8 cellular contexts compared by ENCODE assay signal in the genomic region with DNA sequence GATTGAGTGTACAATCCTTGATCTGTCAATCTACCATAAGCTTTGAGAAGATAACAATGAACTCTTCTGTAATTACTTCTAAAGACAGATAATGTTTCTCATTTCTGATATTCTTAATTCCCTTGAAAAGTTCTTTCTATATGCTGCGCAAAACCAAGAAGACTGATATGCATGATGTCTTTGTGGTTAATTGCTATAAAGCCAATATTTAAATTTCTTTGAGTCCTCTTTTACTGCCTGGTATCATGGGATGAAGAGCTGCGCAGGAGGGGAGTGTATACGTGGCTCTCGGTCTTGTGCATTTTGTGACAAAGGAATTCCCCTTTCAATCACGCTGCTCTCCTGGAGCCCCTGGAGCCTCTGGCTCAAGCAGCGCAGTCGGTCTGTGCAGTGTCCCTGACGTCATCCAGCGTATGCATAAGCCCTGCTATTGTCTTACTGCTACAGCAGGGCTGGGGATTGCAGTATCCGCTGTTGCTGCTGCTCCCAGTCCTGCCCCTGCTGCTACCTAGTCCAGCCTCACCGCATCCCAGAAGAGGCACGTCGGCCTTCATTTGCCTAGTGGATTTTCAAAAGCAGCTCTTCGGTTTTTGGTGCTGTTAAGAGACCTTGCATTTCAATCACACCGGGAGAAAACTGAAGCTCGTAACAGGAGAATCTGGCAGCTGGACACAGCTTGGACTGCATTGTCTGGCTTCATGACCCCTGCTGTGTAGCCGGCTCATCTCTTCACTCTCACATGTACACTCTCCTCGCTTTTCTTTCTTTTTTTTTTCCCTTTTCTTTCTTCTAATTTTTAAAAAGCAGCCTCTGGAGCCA.
DNase-seq lines count a peak whose midpoint lies in the region; ATAC-seq and TF ChIP-seq lines count a peak whose summit lies in the region.

No MANE protein-coding gene starts in this region.

- H3K27ac ChIP-seq in AG04450 (ENCODE audit: low read depth, low read length), result peak overlapping the region; percentile 72
- peak overlapping the region; percentile 69 for H3K27ac ChIP-seq in left ventricle myocardium inferior (replicated peaks)
- H3K27ac ChIP-seq in psoas muscle, result peak overlapping the region; percentile 80

- WGBS in psoas muscle, 3 donors, result 11 to 16% (median 14%) methylated on average over 18 of the region's 18 CpGs

- H3K4me3 ChIP-seq in AG04450 (ENCODE audit: low read depth, low read length) (peak overlapping the region; percentile 57), left ventricle myocardium inferior (peak overlapping the region; percentile 58), psoas muscle (peak overlapping the region; percentile 65)

- intact Hi-C loops in left ventricle myocardium inferior (cut with micrococcal nuclease) (no loop called here), psoas muscle (cut with DNase I) (no loop called here)

- no peak for TF ChIP-seq CTCF in AG04450 (IDR thresholded peaks at IDR 0.05; ENCODE audit: low read depth, low read length)
- no peak for TF ChIP-seq CTCF in left ventricle myocardium inferior (IDR thresholded peaks at IDR 0.05; ENCODE audit: borderline replicate concordance)
- TF ChIP-seq CTCF in psoas muscle (IDR thresholded peaks at IDR 0.05), result no peak

- H3K9me3 Mint-ChIP-seq in effector memory CD8-positive, alpha-beta T cell, result no peaks in the 10 kb centered on the region

- H3K4me1 Mint-ChIP-seq in effector memory CD8-positive, alpha-beta T cell (ENCODE audit: low read depth in 2 of 2), result peaks cover 7 to 22% of the 10 kb centered on the region in 2 donors

- DNase-seq in AG04450 (ENCODE audit: low read depth, low spot score) (peak; percentile 74), NCI-H146 treated with DMSO at 0.1 percent for 48 hours (lab: John Stamatoyannopoulos, UW; ENCODE audit: unreplicated experiment) (peak; percentile 98), amygdala (lab: John Stamatoyannopoulos, UW) (peak; percentile 11 to 94 (median 73)), left ventricle myocardium inferior (peak; percentile 57), psoas muscle (peak; percentile 42 to 54), NK-92 (lab: John Stamatoyannopoulos, UW; ENCODE audit: unreplicated experiment) (no peak)
- no peak for DNase-seq in effector memory CD8-positive, alpha-beta T cell

- H3K27me3 Mint-ChIP-seq in effector memory CD8-positive, alpha-beta T cell, result no peaks in the 10 kb centered on the region

- CTCF ChIA-PET in AG04450 (lab: Charles Lee), result interaction anchor here (1.0 to 2.1 kb wide), 4 partner anchors 8 to 107 kb away, joined by 3 to 8 read pairs (median 6); no protein-coding TSS in a partner anchor

- H3K36me3 ChIP-seq in left ventricle myocardium inferior (no peaks in the 10 kb centered on the region), psoas muscle (ENCODE audit: insufficient read depth in 1 of 2, low read depth in 1 of 2) (no peaks in the 10 kb centered on the region)

- no peaks in the 10 kb centered on the region for H3K36me3 Mint-ChIP-seq in effector memory CD8-positive, alpha-beta T cell (ENCODE audit: insufficient read depth)

- H3K4me1 ChIP-seq in left ventricle myocardium inferior (peaks cover 76% of the 10 kb centered on the region), psoas muscle (peaks cover 70% of the 10 kb centered on the region)

- no peak overlapping the region for H3K27ac Mint-ChIP-seq in effector memory CD8-positive, alpha-beta T cell

- H3K27me3 ChIP-seq in AG04450 (ENCODE audit: control insufficient read depth, insufficient read depth, low read length) (no peaks in the 10 kb centered on the region), left ventricle myocardium inferior (ENCODE audit: low read depth) (no peaks in the 10 kb centered on the region), psoas muscle (ENCODE audit: insufficient read depth in 3 of 3, low read length in 2 of 3) (no peaks in the 10 kb centered on the region)

- H3K9me3 ChIP-seq in AG04450 (ENCODE audit: control insufficient read depth, insufficient read depth, low read length), result no peaks in the 10 kb centered on the region
- no peaks in the 10 kb centered on the region for H3K9me3 ChIP-seq in left ventricle myocardium inferior (replicated peaks)
- no peaks in the 10 kb centered on the region for H3K9me3 ChIP-seq in psoas muscle

- ATAC-seq in psoas muscle, result peak; percentile 78 to 94 (median 89)
- no peak for ATAC-seq in GM19035 (IDR thresholded peaks at IDR 0.05; ENCODE audit: unreplicated experiment)
- ATAC-seq in effector memory CD8-positive, alpha-beta T cell (replicated peaks), result no peak

- no peak overlapping the region for H3K4me3 Mint-ChIP-seq in effector memory CD8-positive, alpha-beta T cell

- POLR2A ChIA-PET in AG04450 (lab: Yijun Ruan, JAX), result no interaction called here

Comparison
In these comparisons a context has a peak if more than half of its experiments do, and no peak if none do; other contexts are left out.
1. DNase-seq: peak in AG04450 (single experiment), NCI-H146 treated with DMSO at 0.1 percent for 48 hours (single experiment), amygdala (56 of 56), left ventricle myocardium inferior (single experiment) and psoas muscle (2 of 2); none in NK-92 (single experiment) and effector memory CD8-positive, alpha-beta T cell (0 of 3).
2. ATAC-seq: peak in psoas muscle (4 of 4); none in GM19035 (single experiment) and effector memory CD8-positive, alpha-beta T cell (single experiment).
3. Peak in every context shown above with its lines, with median percentiles within 50 percentile points of each other: H3K27ac ChIP-seq and H3K4me3 ChIP-seq.